Comparison of ENCODE assay signal across 22 cellular contexts in the genomic region with DNA sequence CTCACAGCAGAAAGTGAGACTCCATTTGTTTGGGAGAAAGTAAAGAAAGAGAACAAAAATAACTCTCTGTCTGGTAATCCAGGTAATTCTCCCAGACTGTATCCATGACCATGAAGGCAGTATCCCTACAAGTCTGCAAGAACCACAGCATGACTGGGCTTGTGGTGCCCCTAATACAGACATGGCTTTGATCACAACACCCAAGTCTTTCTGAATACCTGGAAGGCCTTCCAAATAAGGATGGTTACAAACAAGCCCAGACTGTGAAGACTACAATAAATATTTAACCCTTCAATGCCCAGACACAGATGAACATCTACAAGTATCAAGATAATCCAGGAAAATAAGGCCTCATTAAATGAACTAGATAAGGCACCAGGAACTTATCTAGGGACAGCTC.
DNase-seq lines count a peak whose midpoint lies in the region; ATAC-seq, FAIRE-seq and TF ChIP-seq lines count a peak whose summit lies in the region.
"Had no signal": no experiment of that assay in that cellular context is flagged by ENCODE, and none has a peak within 500 bp of the region (broad histone marks: within the 10 kb centered on the region; RNA-seq: fewer than 3 reads in every experiment).

No MANE protein-coding gene starts in this region.

- intact Hi-C loops in mammary epithelial cell (cut with micrococcal nuclease) (no loop called here), MCF 10A (cut with micrococcal nuclease) (no loop called here)

- peaks cover 14% of the 10 kb centered on the region for H3K9me3 Mint-ChIP-seq in MCF 10A (ENCODE audit: unreplicated experiment)

- no peak for FAIRE-seq in bronchial epithelial cell (lab: Jason Lieb, UNC)
- FAIRE-seq: A549, D721Med, G401.6, GM12891, GM19239 had no signal

- BruUV-seq in mammary epithelial cell (replicated peaks; lab: Mats Ljungman, UMichigan) = no TSS peak
- BruUV-seq in MCF 10A (replicated peaks; lab: Mats Ljungman, UMichigan) = no TSS peak

- H4K5ac ChIP-seq in mesendoderm (ENCODE audit: low read length) = no peak overlapping the region

- H3K4me3 Mint-ChIP-seq in MCF 10A (ENCODE audit: unreplicated experiment) = no peak overlapping the region
- H3K4me3 Mint-ChIP-seq: B cell; CD4-positive, alpha-beta T cell; CD8-positive, alpha-beta T cell had no signal

- H3K4me3 ChIP-seq in mammary epithelial cell (replicated peaks in 1 of 3; ENCODE audit: insufficient read depth in 1 of 3, low read depth in 2 of 3, low read length in 3 of 3) = no peak overlapping the region
- no peak overlapping the region for H3K4me3 ChIP-seq in bronchial epithelial cell (ENCODE audit: low read depth, low read length)
- H3K4me3 ChIP-seq in mesendoderm (ENCODE audit: low read length) = no peak overlapping the region
- H3K4me3 ChIP-seq in gastroesophageal sphincter = no peak overlapping the region
- H3K4me3 ChIP-seq: A549; BLaER1 treated with 17β-estradiol and CSF1 and Interleukin-3, amounts not matched to agents 10 nM and 100 nM had no signal

- H3K27ac ChIP-seq in mammary epithelial cell (ENCODE audit: insufficient read depth, low read depth, low read length) (no peak overlapping the region), mesendoderm (ENCODE audit: low read depth, low read length) (no peak overlapping the region), gastroesophageal sphincter (no peak overlapping the region)
- H3K27ac ChIP-seq: 22Rv1; A549; BLaER1 treated with 17β-estradiol and CSF1 and Interleukin-3, amounts not matched to agents 10 nM and 100 nM; C4-2B had no signal

- peaks cover 57% of the 10 kb centered on the region for H3K27me3 Mint-ChIP-seq in MCF 10A (ENCODE audit: insufficient read depth, unreplicated experiment)
- H3K27me3 Mint-ChIP-seq: B cell; CD4-positive, alpha-beta T cell had no signal

- no peak overlapping the region for H2BK15ac ChIP-seq in mesendoderm (replicated peaks; ENCODE audit: low read depth)

- H3K9me3 ChIP-seq in mammary epithelial cell (replicated peaks; ENCODE audit: insufficient read depth, low read length) (no peaks in the 10 kb centered on the region), gastroesophageal sphincter (no peaks in the 10 kb centered on the region)
- H3K9me3 ChIP-seq: A549; BLaER1 treated with 17β-estradiol and CSF1 and Interleukin-3, amounts not matched to agents 10 nM and 100 nM; Caco-2 had no signal

- no peak overlapping the region for H3K27ac Mint-ChIP-seq in MCF 10A (ENCODE audit: low read depth, unreplicated experiment)
- H3K27ac Mint-ChIP-seq: B cell; CD4-positive, alpha-beta T cell; CD8-positive, alpha-beta T cell had no signal

- TF ChIP-seq CTCF in mammary epithelial cell (conservative IDR thresholded peaks at IDR 0.05 in 1 of 2, IDR thresholded peaks at IDR 0.05 in 1 of 2; ENCODE audit: extremely low read depth in 1 of 2, insufficient read depth in 1 of 2, low read depth in 1 of 2, low read length in 2 of 2) (no peak), MCF 10A (IDR thresholded peaks at IDR 0.05; ENCODE audit: unreplicated experiment) (no peak), bronchial epithelial cell (IDR thresholded peaks at IDR 0.05; ENCODE audit: insufficient read depth, low read length, severe bottlenecking) (no peak), gastroesophageal sphincter (IDR thresholded peaks at IDR 0.05) (no peak)

- no peak for TF ChIP-seq POLR2A in gastroesophageal sphincter (IDR thresholded peaks at IDR 0.05)

- H3K4me2 ChIP-seq in mammary epithelial cell (ENCODE audit: insufficient read depth, low read depth, low read length) (peak overlapping the region; percentile 3), mesendoderm (ENCODE audit: low read length) (no peak overlapping the region)
- H3K4me2 ChIP-seq: A549; BLaER1 treated with 17β-estradiol and CSF1 and Interleukin-3, amounts not matched to agents 10 nM and 100 nM had no signal

- no peaks in the 10 kb centered on the region for H3K4me1 Mint-ChIP-seq in MCF 10A (ENCODE audit: insufficient read depth, unreplicated experiment)
- H3K4me1 Mint-ChIP-seq: B cell had no signal

- peak; percentile 22 for DNase-seq in mammary epithelial cell
- no peak for DNase-seq in MCF 10A (ENCODE audit: unreplicated experiment)
- DNase-seq in bronchial epithelial cell (ENCODE audit: low read depth) = peak; percentile 60
- no peak for DNase-seq in mesendoderm
- DNase-seq in NK-92 treated with Interleukin-12 subunit alpha and Interleukin-12 subunit beta, amount 100 ng/mL, for 24 hours (lab: John Stamatoyannopoulos, UW) = no peak
- DNase-seq: AML-193; Caco-2; Calu3; CD4-positive, alpha-beta T cell; CD8-positive, alpha-beta T cell; DMS79 treated with DMSO at 0.1 percent for 48 hours; GF-D8 had no signal

- TF ChIP-seq EP300 in gastroesophageal sphincter (IDR thresholded peaks at IDR 0.05) = no peak

- H3K56ac ChIP-seq in mesendoderm (ENCODE audit: low read length) = no peak overlapping the region

- H3K79me1 ChIP-seq in mesendoderm (ENCODE audit: low read length) = no peaks in the 10 kb centered on the region

- H3K9ac ChIP-seq in mammary epithelial cell (ENCODE audit: insufficient read depth, low read length) (no peak overlapping the region), mesendoderm (ENCODE audit: low read length) (no peak overlapping the region)
- H3K9ac ChIP-seq: BLaER1 treated with 17β-estradiol and CSF1 and Interleukin-3, amounts not matched to agents 10 nM and 100 nM had no signal

- H3K36me3 Mint-ChIP-seq in MCF 10A (ENCODE audit: insufficient read depth, unreplicated experiment) = no peaks in the 10 kb centered on the region
- H3K36me3 Mint-ChIP-seq: CD8-positive, alpha-beta T cell had no signal

- H2AFZ ChIP-seq in mammary epithelial cell (ENCODE audit: low read depth, low read length) = peak overlapping the region; percentile 5

- no peak overlapping the region for H2AK5ac ChIP-seq in mesendoderm (ENCODE audit: low read length)

- H3K36me3 ChIP-seq in mammary epithelial cell (ENCODE audit: insufficient read depth, low read length) (no peaks in the 10 kb centered on the region), bronchial epithelial cell (ENCODE audit: control insufficient read depth, insufficient read depth, low read length) (no peaks in the 10 kb centered on the region), mesendoderm (ENCODE audit: control insufficient read depth, insufficient read depth, low read length) (no peaks in the 10 kb centered on the region), gastroesophageal sphincter (no peaks in the 10 kb centered on the region)
- H3K36me3 ChIP-seq: BLaER1 treated with 17β-estradiol and CSF1 and Interleukin-3, amounts not matched to agents 10 nM and 100 nM had no signal

- H3K4me1 ChIP-seq in mammary epithelial cell (ENCODE audit: insufficient read depth, low read length) (peaks cover 4% of the 10 kb centered on the region), mesendoderm (ENCODE audit: control insufficient read depth, low read depth, low read length) (no peaks in the 10 kb centered on the region), gastroesophageal sphincter (no peaks in the 10 kb centered on the region)
- H3K4me1 ChIP-seq: A549; BLaER1 treated with 17β-estradiol and CSF1 and Interleukin-3, amounts not matched to agents 10 nM and 100 nM; Caco-2 had no signal

- H3K18ac ChIP-seq in mesendoderm (ENCODE audit: low read length) = no peak overlapping the region

- in situ Hi-C loops in mammary epithelial cell (cut with MboI; ENCODE audit: low sequenced_read_pairs in 2 of 2) = loop anchor here (10.0 to 25.0 kb wide), 3 partner anchors 329 to 804 kb away; no protein-coding TSS in a partner anchor

- H3K79me2 ChIP-seq in mammary epithelial cell (ENCODE audit: insufficient read depth, low read length) (no peaks in the 10 kb centered on the region), mesendoderm (ENCODE audit: control insufficient read depth, insufficient read depth, low read length) (no peaks in the 10 kb centered on the region)

- no peak for ATAC-seq in gastroesophageal sphincter
- ATAC-seq: A549; CD8-positive, alpha-beta T cell had no signal

- no peak overlapping the region for H2BK5ac ChIP-seq in mesendoderm (ENCODE audit: low read length)

- H3K27me3 ChIP-seq in mammary epithelial cell (ENCODE audit: insufficient read depth, low read length) (no peaks in the 10 kb centered on the region), bronchial epithelial cell (ENCODE audit: control insufficient read depth, insufficient read depth, low read length) (no peaks in the 10 kb centered on the region), mesendoderm (ENCODE audit: insufficient read depth, low read length, poor library complexity) (no peaks in the 10 kb centered on the region), gastroesophageal sphincter (no peaks in the 10 kb centered on the region)
- H3K27me3 ChIP-seq: BLaER1 treated with 17β-estradiol and CSF1 and Interleukin-3, amounts not matched to agents 10 nM and 100 nM had no signal

- no peaks in the 10 kb centered on the region for H4K20me1 ChIP-seq in mammary epithelial cell (ENCODE audit: insufficient read depth, low read length)
- H4K20me1 ChIP-seq: BLaER1 treated with 17β-estradiol and CSF1 and Interleukin-3, amounts not matched to agents 10 nM and 100 nM had no signal

- H4K8ac ChIP-seq in mesendoderm (ENCODE audit: low read depth, low read length) = no peak overlapping the region

- POLR2A ChIA-PET in MCF 10A (lab: Yijun Ruan, JAX) = no interaction called here

- no peak overlapping the region for H2BK120ac ChIP-seq in mesendoderm (ENCODE audit: low read depth, low read length)

- CTCF ChIA-PET in mammary epithelial cell (lab: Charles Lee; ENCODE audit: low non-redundant PET) (no interaction called here), MCF 10A (lab: Yijun Ruan, JAX) (no interaction called here)

- H3K23ac ChIP-seq in mesendoderm (ENCODE audit: low read length) = no peak overlapping the region

- H3K4ac ChIP-seq in mesendoderm (ENCODE audit: low read depth, low read length) = peak overlapping the region; percentile 79

- dilution Hi-C loops in mammary epithelial cell (cut with HindIII; ENCODE audit: low sequenced_read_pairs) = no loop called here

Comparison
In these comparisons a context has a peak if more than half of its experiments do, and no peak if none do; other contexts are left out.
1. DNase-seq: peak in mammary epithelial cell (single experiment) and bronchial epithelial cell (single experiment); none in MCF 10A (single experiment), mesendoderm (single experiment) and NK-92 treated with Interleukin-12 subunit alpha and Interleukin-12 subunit beta, amount 100 ng/mL, for 24 hours (single experiment).